Comparison of ENCODE assay signal across 1 cellular context in genomic region chr7:131225619-131226101, GRCh38.
A peak's percentile ranks its signal among the peaks of the same experiment; 100 is the strongest.
TF ChIP-seq lines count a peak whose summit lies in the region.

No MANE protein-coding gene starts in this region.

TF ChIP-seq in HepG2, 621 proteins besides CTCF, POLR2A, EP300 and RAD21 (continued from another document):
- no peak for TF ChIP-seq KIAA2018 (CRISPR knock-in tag; IDR thresholded peaks at IDR 0.05; ENCODE audit: borderline replicate concordance)
- peak; percentile 76 for TF ChIP-seq RARA (CRISPR knock-in tag; IDR thresholded peaks at IDR 0.05)
- TF ChIP-seq MATR3 (CRISPR knock-in tag; IDR thresholded peaks at IDR 0.05), result no peak
- no peak for TF ChIP-seq FOXP4 (CRISPR knock-in tag; IDR thresholded peaks at IDR 0.05)
- TF ChIP-seq PCBP2 (optimal IDR thresholded peaks at IDR 0.05; ENCODE audit: low read depth, low read length, poor library complexity, severe bottlenecking), result no peak
- TF ChIP-seq, protein P1, sequence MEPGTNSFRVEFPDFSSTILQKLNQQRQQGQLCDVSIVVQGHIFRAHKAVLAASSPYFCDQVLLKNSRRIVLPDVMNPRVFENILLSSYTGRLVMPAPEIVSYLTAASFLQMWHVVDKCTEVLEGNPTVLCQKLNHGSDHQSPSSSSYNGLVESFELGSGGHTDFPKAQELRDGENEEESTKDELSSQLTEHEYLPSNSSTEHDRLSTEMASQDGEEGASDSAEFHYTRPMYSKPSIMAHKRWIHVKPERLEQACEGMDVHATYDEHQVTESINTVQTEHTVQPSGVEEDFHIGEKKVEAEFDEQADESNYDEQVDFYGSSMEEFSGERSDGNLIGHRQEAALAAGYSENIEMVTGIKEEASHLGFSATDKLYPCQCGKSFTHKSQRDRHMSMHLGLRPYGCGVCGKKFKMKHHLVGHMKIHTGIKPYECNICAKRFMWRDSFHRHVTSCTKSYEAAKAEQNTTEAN (CRISPR knock-in tag; conservative IDR thresholded peaks at IDR 0.05), result no peak
- TF ChIP-seq HDAC6 (IDR thresholded peaks at IDR 0.05; ENCODE audit: low read depth, low read length), result no peak
- no peak for TF ChIP-seq JUND (CRISPR knock-in tag; IDR thresholded peaks at IDR 0.05)
- TF ChIP-seq SAFB2 (CRISPR knock-in tag; IDR thresholded peaks at IDR 0.05; ENCODE audit: borderline replicate concordance, low read depth), result no peak
- peak; percentile 46; the same call in 1 of the 2 replicates for TF ChIP-seq ZNF317 (CRISPR knock-in tag; IDR thresholded peaks at IDR 0.05)
- no peak for TF ChIP-seq CENPX (CRISPR knock-in tag; IDR thresholded peaks at IDR 0.05)
- no peak for TF ChIP-seq KLF16 (CRISPR knock-in tag; IDR thresholded peaks at IDR 0.05)
- TF ChIP-seq, protein P2, sequence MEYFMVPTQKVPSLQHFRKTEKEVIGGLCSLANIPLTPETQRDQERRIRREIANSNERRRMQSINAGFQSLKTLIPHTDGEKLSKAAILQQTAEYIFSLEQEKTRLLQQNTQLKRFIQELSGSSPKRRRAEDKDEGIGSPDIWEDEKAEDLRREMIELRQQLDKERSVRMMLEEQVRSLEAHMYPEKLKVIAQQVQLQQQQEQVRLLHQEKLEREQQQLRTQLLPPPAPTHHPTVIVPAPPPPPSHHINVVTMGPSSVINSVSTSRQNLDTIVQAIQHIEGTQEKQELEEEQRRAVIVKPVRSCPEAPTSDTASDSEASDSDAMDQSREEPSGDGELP (IDR thresholded peaks at IDR 0.05; ENCODE audit: borderline replicate concordance, low read depth), result peak; percentile 85; the same call in 1 of the 2 replicates
- no peak for TF ChIP-seq NFE2L1 (CRISPR knock-in tag; IDR thresholded peaks at IDR 0.05; ENCODE audit: borderline replicate concordance)
TF ChIP-seq in HepG2: peak in this region for 20.
